7 cellular contexts compared by ENCODE assay signal in the genomic region with DNA sequence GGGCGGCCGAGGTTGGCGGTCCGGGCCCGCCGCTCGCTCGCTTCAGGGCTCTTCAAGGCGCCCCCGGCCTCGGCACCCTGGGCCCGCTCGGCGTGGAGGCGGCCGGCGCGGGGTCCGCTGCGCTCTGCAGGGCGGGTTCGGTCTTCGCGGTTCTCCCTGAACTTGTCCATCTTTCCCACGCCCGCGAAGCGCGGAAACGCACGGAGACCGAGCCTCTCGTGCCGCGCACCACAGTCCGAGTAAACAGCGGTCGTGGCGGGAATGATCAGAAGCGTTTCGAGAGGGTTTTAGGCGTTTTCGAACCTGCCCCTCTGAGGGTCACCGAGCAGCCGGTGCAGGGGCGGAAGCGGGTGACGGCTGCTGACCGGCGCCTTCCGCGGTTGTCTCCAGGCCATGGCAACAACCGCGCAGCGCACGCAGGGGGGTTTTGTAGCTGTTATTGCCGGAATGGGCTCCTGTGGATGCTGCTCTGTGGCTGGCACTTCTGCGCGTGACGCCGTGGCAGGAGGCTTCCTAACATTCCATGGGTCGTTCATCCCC. TPM values are rescaled to one million over a fixed set of nuclear protein-coding genes. Genes with fewer than 3 reads are reported as not detected.
DNase-seq lines count a peak whose midpoint lies in the region; ATAC-seq, FAIRE-seq and TF ChIP-seq lines count a peak whose summit lies in the region.

No MANE protein-coding gene starts in this region.

- H3K4me1 Mint-ChIP-seq in HFFc6 (ENCODE audit: low read depth), result peaks cover 23% of the 10 kb centered on the region
- peaks cover 23 to 55% (median 30%) of the 10 kb centered on the region in 7 donors for H3K4me1 Mint-ChIP-seq in naive thymus-derived CD4-positive, alpha-beta T cell

- peak overlapping the region; percentile 94 for H3K4me3 Mint-ChIP-seq in HFFc6
- H3K4me3 Mint-ChIP-seq in naive thymus-derived CD4-positive, alpha-beta T cell, result peak overlapping the region; percentile 85 to 94 (median 88)

- CTCF ChIA-PET in naive thymus-derived CD4-positive, alpha-beta T cell (lab: Charles Lee), result no interaction called here

- peaks cover 7 to 27% (median 15%) of the 10 kb centered on the region in 3 experiments for H3K36me3 ChIP-seq in naive thymus-derived CD4-positive, alpha-beta T cell (ENCODE audit: control insufficient read depth in 2 of 3, insufficient read depth in 3 of 3, low read length in 3 of 3)

- no peak for FAIRE-seq in frontal cortex (lab: Jason Lieb, UNC)

- no peak for ATAC-seq in naive thymus-derived CD4-positive, alpha-beta T cell
- no peak for ATAC-seq in GM21786 (IDR thresholded peaks at IDR 0.05; ENCODE audit: unreplicated experiment)

- H3K27me3 Mint-ChIP-seq in HFFc6 (ENCODE audit: insufficient read depth), result no peaks in the 10 kb centered on the region; the same call in 1 of the 2 replicates
- no peaks in the 10 kb centered on the region for H3K27me3 Mint-ChIP-seq in naive thymus-derived CD4-positive, alpha-beta T cell

- H3K27ac Mint-ChIP-seq in HFFc6, result peak overlapping the region; percentile 85
- peak overlapping the region in 8 of 9 donors; percentile 32 to 99 (median 87) for H3K27ac Mint-ChIP-seq in naive thymus-derived CD4-positive, alpha-beta T cell

- H3K4me1 ChIP-seq in naive thymus-derived CD4-positive, alpha-beta T cell (ENCODE audit: control insufficient read depth in 2 of 2, insufficient read depth in 2 of 2, low read length in 2 of 2), result peaks cover 20% of the 10 kb centered on the region in 2 donors

- no peak for TF ChIP-seq CTCF in HFFc6 (IDR thresholded peaks at IDR 0.05)
- no peak for TF ChIP-seq CTCF in epithelial cell of proximal tubule (conservative IDR thresholded peaks at IDR 0.05; ENCODE audit: low read depth, low read length)

- peak overlapping the region; percentile 87 for H3K4me3 ChIP-seq in epithelial cell of proximal tubule (ENCODE audit: low read depth, low read length)
- peak overlapping the region; percentile 75 for H3K4me3 ChIP-seq in naive thymus-derived CD4-positive, alpha-beta T cell (ENCODE audit: low read length)

- no peaks in the 10 kb centered on the region for H3K9me3 Mint-ChIP-seq in HFFc6
- H3K9me3 Mint-ChIP-seq in naive thymus-derived CD4-positive, alpha-beta T cell, result peaks cover 0 to 2% (median 0%) of the 10 kb centered on the region in 11 donors

- intact Hi-C loops in naive thymus-derived CD4-positive, alpha-beta T cell (cut with micrococcal nuclease), result loop anchor here (1.0 to 10.0 kb wide), 15 partner anchors 9 to 599 kb away; partner anchors contain the start of genes CYBC1 (in 2 of the 2), FOXK2 (in 2 of the 2), HEXD (in 2 of the 2) and OGFOD3 (in 2 of the 2)

- H3K27ac ChIP-seq in naive thymus-derived CD4-positive, alpha-beta T cell (ENCODE audit: low read depth, low read length), result peak overlapping the region; percentile 97

- H3K27me3 ChIP-seq in naive thymus-derived CD4-positive, alpha-beta T cell (ENCODE audit: control insufficient read depth in 2 of 2, insufficient read depth in 2 of 2, low read length in 2 of 2), result no peaks in the 10 kb centered on the region

- POLR2A ChIA-PET in naive thymus-derived CD4-positive, alpha-beta T cell (lab: Charles Lee), result interaction anchor here (1.0 to 3.7 kb wide), 5 partner anchors 11 to 907 kb away, joined by 3 to 38 read pairs (median 5); partner anchors contain the start of genes FAAP100, HEXD and OGFOD3

- DNase-seq in GM03348 (ENCODE audit: low spot score), result peak; percentile 51
- peak; percentile 5 for DNase-seq in HFFc6
- DNase-seq in T-helper 1 cell, result peak in 3 of 5 donors; percentile 12 to 45 (median 39)
- no peak for DNase-seq in epithelial cell of proximal tubule (ENCODE audit: low read depth)
- DNase-seq in naive thymus-derived CD4-positive, alpha-beta T cell, result peak in 1 of 9 donors; percentile 20
- no peak for DNase-seq in frontal cortex (ENCODE audit: low spot score in 2 of 2)

- no peaks in the 10 kb centered on the region for H3K9me3 ChIP-seq in naive thymus-derived CD4-positive, alpha-beta T cell (ENCODE audit: control insufficient read depth in 2 of 3, low read length in 3 of 3)

- H3K36me3 Mint-ChIP-seq in HFFc6 (ENCODE audit: low read depth), result no peaks in the 10 kb centered on the region
- H3K36me3 Mint-ChIP-seq in naive thymus-derived CD4-positive, alpha-beta T cell, result peaks cover 0 to 36% (median 11%) of the 10 kb centered on the region in 5 donors

RNA-seq across cellular contexts. Expression of gene NARF, which starts 0.4 kb away (rescaled TPM):
- 10 to 100 TPM; 25.2 to 38.1 (median 28.8) TPM for total RNA-seq in HFFc6 (2021; fragmentation: NEBNext Ultra II Directional; extraction: Animal tissue kit (Norgen Biotek cat#: 25700))
- total RNA-seq in epithelial cell of proximal tubule, result 45.4 and 64.4 TPM in 2 replicates
- 100 to 1,000 TPM in 1 of 5 experiments, 10 to 100 TPM in 4; 59.8 to 188 (median 67.1) TPM for total RNA-seq in naive thymus-derived CD4-positive, alpha-beta T cell
- polyA plus RNA-seq in naive thymus-derived CD4-positive, alpha-beta T cell, result 100 to 1,000 TPM; 102 to 103 TPM
- 42.8 TPM for total RNA-seq in frontal cortex

RNA-seq across cellular contexts. Expression of gene CYBC1, which starts 8.4 kb away (rescaled TPM):
- total RNA-seq in HFFc6 (2021; fragmentation: NEBNext Ultra II Directional; extraction: Animal tissue kit (Norgen Biotek cat#: 25700)), result 10 to 100 TPM; 47.4 to 60.5 (median 48.7) TPM
- 72.1 and 78.8 TPM in 2 replicates for total RNA-seq in epithelial cell of proximal tubule
- total RNA-seq in naive thymus-derived CD4-positive, alpha-beta T cell, result 100 to 1,000 TPM; 112 to 385 (median 199) TPM
- 100 to 1,000 TPM; 168 to 178 TPM for polyA plus RNA-seq in naive thymus-derived CD4-positive, alpha-beta T cell
- 19.2 TPM for total RNA-seq in frontal cortex

RNA-seq across cellular contexts. Expression of gene OGFOD3, which starts 40.6 kb away (rescaled TPM):
- 10 to 100 TPM; 26.5 to 31.2 (median 27.9) TPM for total RNA-seq in HFFc6 (2021; fragmentation: NEBNext Ultra II Directional; extraction: Animal tissue kit (Norgen Biotek cat#: 25700))
- total RNA-seq in epithelial cell of proximal tubule (29.4 and 63.9 TPM in 2 replicates), frontal cortex (15.9 TPM)
- total RNA-seq in naive thymus-derived CD4-positive, alpha-beta T cell, result 10 to 100 TPM; 21.9 to 34.6 (median 32.3) TPM
- 10 to 100 TPM; 29.7 to 42.1 TPM for polyA plus RNA-seq in naive thymus-derived CD4-positive, alpha-beta T cell

RNA-seq across cellular contexts. Expression of gene HEXD, which starts 40.8 kb away (rescaled TPM):
- 1 to 10 TPM; 4.3 to 6.8 (median 5.6) TPM for total RNA-seq in HFFc6 (2021; fragmentation: NEBNext Ultra II Directional; extraction: Animal tissue kit (Norgen Biotek cat#: 25700))
- total RNA-seq in epithelial cell of proximal tubule, result 10.7 and 11.4 TPM in 2 replicates
- total RNA-seq in naive thymus-derived CD4-positive, alpha-beta T cell, result 100 to 1,000 TPM in 2 of 5 experiments, 10 to 100 TPM in 3; 62.7 to 153 (median 66.9) TPM
- 10 to 100 TPM; 12.5 to 18.1 TPM for polyA plus RNA-seq in naive thymus-derived CD4-positive, alpha-beta T cell
- total RNA-seq in frontal cortex, result 14.3 TPM

Comparison
In these comparisons a context has a peak if more than half of its experiments do, and no peak if none do; other contexts are left out.
1. DNase-seq: peak in GM03348 (single experiment), HFFc6 (single experiment) and T-helper 1 cell (3 of 5); none in epithelial cell of proximal tubule (single experiment) and frontal cortex (0 of 2).